ENCODE assay signal across 38 cellular contexts in the genomic region with DNA sequence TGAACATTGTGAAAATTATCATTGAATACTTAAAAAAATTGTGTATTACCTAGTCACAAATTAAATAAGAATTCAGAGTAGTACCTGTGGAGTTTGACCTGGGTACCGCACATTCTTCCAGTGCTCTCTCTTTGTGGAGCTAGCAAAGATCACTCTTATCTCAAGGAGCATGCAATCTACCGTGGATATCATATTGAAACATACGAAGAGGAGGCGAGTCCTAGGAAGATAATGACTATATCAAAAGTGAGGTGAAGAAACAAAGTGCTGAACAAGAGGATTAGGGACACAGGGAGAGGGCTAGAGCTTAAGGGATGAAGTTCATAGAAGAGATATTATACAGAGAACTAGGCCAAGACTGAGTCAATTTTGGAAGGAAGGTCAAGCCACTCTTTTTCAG.
"Had no signal": no experiment of that assay in that cellular context is flagged by ENCODE, and none has a peak within 500 bp of the region (broad histone marks: within the 10 kb centered on the region; RNA-seq: fewer than 3 reads in every experiment).

No MANE protein-coding gene starts in this region.

- DNase-seq: activated effector memory CD4-positive, alpha-beta T cell treated with anti-CD3 and anti-CD28 coated beads, Interleukin-2, amount 50 U/mL, for 16 hours; activated effector memory CD4-positive, alpha-beta T cell treated with Interleukin-2 at 50 U/mL for 16 hours; activated gamma-delta T cell; activated gamma-delta T cell treated with Interleukin-2 at 50 U/mL for 16 hours; activated naive CD4-positive, alpha-beta T cell; activated naive CD4-positive, alpha-beta T cell treated with anti-CD3 and anti-CD28 coated beads for 36 hours; activated naive CD4-positive, alpha-beta T cell treated with anti-CD3 and anti-CD28 coated beads, Interleukin-2, amount 10 ng/mL, durations not matched to agents 7 days and 5 days; activated naive CD4-positive, alpha-beta T cell treated with anti-CD3 and anti-CD28 coated beads, Interleukin-2, amount 50 U/mL, for 16 hours; activated naive CD4-positive, alpha-beta T cell treated with Interleukin-2 at 50 U/mL for 16 hours; activated naive CD8-positive, alpha-beta T cell treated with anti-CD3 and anti-CD28 coated beads for 36 hours; activated naive CD8-positive, alpha-beta T cell treated with anti-CD3 and anti-CD28 coated beads, Interleukin-2, amount 10 ng/mL, durations not matched to agents 7 days and 5 days; activated naive CD8-positive, alpha-beta T cell treated with anti-CD3 and anti-CD28 coated beads, Interleukin-2, amount 50 U/mL, for 24 hours; activated T-cell treated with anti-CD3 and anti-CD28 coated beads, Interleukin-2, amount 50 U/mL, for 1 hour; activated T-cell treated with anti-CD3 and anti-CD28 coated beads, Interleukin-2, amount 50 U/mL, for 24 hours; activated T-cell treated with anti-CD3 and anti-CD28 coated beads, Interleukin-2, amount 50 U/mL, for 4 hours; activated T-cell treated with anti-CD3 and anti-CD28 coated beads, Interleukin-2, amount 50 U/mL, for 48 hours; activated T-cell treated with anti-CD3 and anti-CD28 coated beads, Interleukin-2, amount 50 U/mL, for 72 hours; amniotic stem cell; amygdala; anterior cingulate cortex; aorta; body of pancreas; brain microvascular endothelial cell; caudate nucleus; central memory CD4-positive, alpha-beta T cell; cerebellar nuclear complex had no signal

- H3K4me1 ChIP-seq: ascending aorta, body of pancreas, breast epithelium had no signal

- H3K9me3 ChIP-seq: ascending aorta, body of pancreas, breast epithelium had no signal

- H3K9me3 Mint-ChIP-seq: activated naive CD4-positive, alpha-beta T cell treated with anti-CD3 and anti-CD28 coated beads for 36 hours; activated naive CD4-positive, alpha-beta T cell treated with anti-CD3 and anti-CD28 coated beads, Interleukin-2, amount 10 ng/mL, durations not matched to agents 7 days and 5 days; activated naive CD4-positive, alpha-beta T cell treated with anti-CD3 and anti-CD28 coated beads, Interleukin-2, amount 50 U/mL, for 24 hours; activated naive CD4-positive, alpha-beta T cell treated with anti-CD3 and anti-CD28 coated beads, Interleukin-2, amount 50 U/mL, for 72 hours; activated naive CD8-positive, alpha-beta T cell treated with anti-CD3 and anti-CD28 coated beads for 36 hours; activated naive CD8-positive, alpha-beta T cell treated with anti-CD3 and anti-CD28 coated beads, Interleukin-2, amount 10 ng/mL, durations not matched to agents 7 days and 5 days; activated naive CD8-positive, alpha-beta T cell treated with anti-CD3 and anti-CD28 coated beads, Interleukin-2, amount 50 U/mL, for 24 hours; activated T-cell treated with anti-CD3 and anti-CD28 coated beads, Interleukin-2, amount 50 U/mL, for 24 hours; activated T-cell treated with anti-CD3 and anti-CD28 coated beads, Interleukin-2, amount 50 U/mL, for 4 hours; activated T-helper 1 cell treated with anti-CD3 and anti-CD28 coated beads, Interleukin-12 subunit alpha, Interleukin-12 subunit beta, Interleukin-2, Interleukin-4 antibody, amounts not matched to agents 30 ng/mL and 10 ng/mL and 1 ng/mL, durations not matched to agents 14 hours and 24 hours and 36 hours; activated T-helper 17 cell treated with anti-CD3 and anti-CD28 coated beads, Interleukin-2, amount 50 U/mL, for 72 hours; activated T-helper 2 cell treated with anti-CD3 and anti-CD28 coated beads, Interferon-gamma antibody, Interleukin-2, Interleukin-4, amounts not matched to agents 10 μg/mL and 5 μg/mL and 100 μg/mL, durations not matched to agents 14 hours and 24 hours and 36 hours; brain; central memory CD8-positive, alpha-beta T cell had no signal

- H3K27me3 ChIP-seq: ascending aorta, body of pancreas, brain microvascular endothelial cell, breast epithelium, cardiac muscle cell had no signal

- H3K36me3 ChIP-seq: ascending aorta, brain microvascular endothelial cell, breast epithelium, cardiac muscle cell had no signal

- H3K4me3 ChIP-seq: ascending aorta, body of pancreas, breast epithelium, cardiac muscle cell had no signal

- H3K27me3 Mint-ChIP-seq: activated naive CD4-positive, alpha-beta T cell treated with anti-CD3 and anti-CD28 coated beads, Interleukin-2, amount 50 U/mL, for 24 hours; activated naive CD8-positive, alpha-beta T cell; activated naive CD8-positive, alpha-beta T cell treated with anti-CD3 and anti-CD28 coated beads for 36 hours; activated naive CD8-positive, alpha-beta T cell treated with anti-CD3 and anti-CD28 coated beads, Interleukin-2, amount 10 ng/mL, durations not matched to agents 7 days and 5 days; activated naive CD8-positive, alpha-beta T cell treated with anti-CD3 and anti-CD28 coated beads, Interleukin-2, amount 50 U/mL, for 24 hours; activated T-cell treated with anti-CD3 and anti-CD28 coated beads, Interleukin-2, amount 50 U/mL, for 24 hours; activated T-helper 17 cell treated with anti-CD3 and anti-CD28 coated beads, Interleukin-2, amount 50 U/mL, for 72 hours; brain; central memory CD8-positive, alpha-beta T cell had no signal

- H3K4me3 Mint-ChIP-seq: activated naive CD4-positive, alpha-beta T cell treated with anti-CD3 and anti-CD28 coated beads for 36 hours; activated naive CD4-positive, alpha-beta T cell treated with anti-CD3 and anti-CD28 coated beads, Interleukin-2, amount 10 ng/mL, durations not matched to agents 7 days and 5 days; activated naive CD4-positive, alpha-beta T cell treated with anti-CD3 and anti-CD28 coated beads, Interleukin-2, amount 50 U/mL, for 24 hours; activated naive CD8-positive, alpha-beta T cell; activated naive CD8-positive, alpha-beta T cell treated with anti-CD3 and anti-CD28 coated beads for 36 hours; activated naive CD8-positive, alpha-beta T cell treated with anti-CD3 and anti-CD28 coated beads, Interleukin-2, amount 10 ng/mL, durations not matched to agents 7 days and 5 days; activated naive CD8-positive, alpha-beta T cell treated with anti-CD3 and anti-CD28 coated beads, Interleukin-2, amount 50 U/mL, for 24 hours; activated T-cell treated with anti-CD3 and anti-CD28 coated beads, Interleukin-2, amount 50 U/mL, for 24 hours; activated T-cell treated with anti-CD3 and anti-CD28 coated beads, Interleukin-2, amount 50 U/mL, for 4 hours; activated T-cell treated with anti-CD3 and anti-CD28 coated beads, Interleukin-2, amount 50 U/mL, for 72 hours; activated T-helper 1 cell treated with anti-CD3 and anti-CD28 coated beads, Interleukin-12 subunit alpha, Interleukin-12 subunit beta, Interleukin-2, Interleukin-4 antibody, amounts not matched to agents 30 ng/mL and 10 ng/mL and 1 ng/mL, durations not matched to agents 14 hours and 24 hours and 36 hours; activated T-helper 17 cell treated with anti-CD3 and anti-CD28 coated beads, Interleukin-2, amount 50 U/mL, for 72 hours; brain; central memory CD8-positive, alpha-beta T cell had no signal

- H3K27ac ChIP-seq: ascending aorta, body of pancreas, brain microvascular endothelial cell, breast epithelium, cardiac muscle cell had no signal

- FAIRE-seq: bronchial epithelial cell had no signal

- H3K27ac Mint-ChIP-seq: activated naive CD4-positive, alpha-beta T cell treated with anti-CD3 and anti-CD28 coated beads for 36 hours; activated naive CD4-positive, alpha-beta T cell treated with anti-CD3 and anti-CD28 coated beads, Interleukin-2, amount 10 ng/mL, durations not matched to agents 7 days and 5 days; activated naive CD4-positive, alpha-beta T cell treated with anti-CD3 and anti-CD28 coated beads, Interleukin-2, amount 50 U/mL, for 24 hours; activated naive CD4-positive, alpha-beta T cell treated with anti-CD3 and anti-CD28 coated beads, Interleukin-2, amount 50 U/mL, for 72 hours; activated naive CD8-positive, alpha-beta T cell; activated naive CD8-positive, alpha-beta T cell treated with anti-CD3 and anti-CD28 coated beads for 36 hours; activated naive CD8-positive, alpha-beta T cell treated with anti-CD3 and anti-CD28 coated beads, Interleukin-2, amount 10 ng/mL, durations not matched to agents 7 days and 5 days; activated naive CD8-positive, alpha-beta T cell treated with anti-CD3 and anti-CD28 coated beads, Interleukin-2, amount 50 U/mL, for 24 hours; activated T-cell treated with anti-CD3 and anti-CD28 coated beads, Interleukin-2, amount 50 U/mL, for 24 hours; activated T-cell treated with anti-CD3 and anti-CD28 coated beads, Interleukin-2, amount 50 U/mL, for 72 hours; activated T-helper 1 cell treated with anti-CD3 and anti-CD28 coated beads, Interleukin-12 subunit alpha, Interleukin-12 subunit beta, Interleukin-2, Interleukin-4 antibody, amounts not matched to agents 30 ng/mL and 10 ng/mL and 1 ng/mL, durations not matched to agents 14 hours and 24 hours and 36 hours; activated T-helper 17 cell treated with anti-CD3 and anti-CD28 coated beads, Interleukin-2, amount 50 U/mL, for 72 hours; activated T-helper 2 cell treated with anti-CD3 and anti-CD28 coated beads, Interferon-gamma antibody, Interleukin-2, Interleukin-4, amounts not matched to agents 10 μg/mL and 5 μg/mL and 100 μg/mL, durations not matched to agents 14 hours and 24 hours and 36 hours; brain had no signal

- H3K36me3 Mint-ChIP-seq: activated naive CD4-positive, alpha-beta T cell treated with anti-CD3 and anti-CD28 coated beads, Interleukin-2, amount 10 ng/mL, durations not matched to agents 7 days and 5 days; activated naive CD4-positive, alpha-beta T cell treated with anti-CD3 and anti-CD28 coated beads, Interleukin-2, amount 50 U/mL, for 24 hours; activated naive CD4-positive, alpha-beta T cell treated with anti-CD3 and anti-CD28 coated beads, Interleukin-2, amount 50 U/mL, for 72 hours; activated naive CD8-positive, alpha-beta T cell; activated naive CD8-positive, alpha-beta T cell treated with anti-CD3 and anti-CD28 coated beads for 36 hours; activated naive CD8-positive, alpha-beta T cell treated with anti-CD3 and anti-CD28 coated beads, Interleukin-2, amount 10 ng/mL, durations not matched to agents 7 days and 5 days; brain had no signal

- H3K4me1 Mint-ChIP-seq: activated naive CD4-positive, alpha-beta T cell treated with anti-CD3 and anti-CD28 coated beads, Interleukin-2, amount 10 ng/mL, durations not matched to agents 7 days and 5 days; activated naive CD4-positive, alpha-beta T cell treated with anti-CD3 and anti-CD28 coated beads, Interleukin-2, amount 50 U/mL, for 24 hours; activated naive CD8-positive, alpha-beta T cell treated with anti-CD3 and anti-CD28 coated beads for 36 hours; activated naive CD8-positive, alpha-beta T cell treated with anti-CD3 and anti-CD28 coated beads, Interleukin-2, amount 10 ng/mL, durations not matched to agents 7 days and 5 days; activated naive CD8-positive, alpha-beta T cell treated with anti-CD3 and anti-CD28 coated beads, Interleukin-2, amount 50 U/mL, for 24 hours; activated T-helper 17 cell treated with anti-CD3 and anti-CD28 coated beads, Interleukin-2, amount 50 U/mL, for 72 hours; central memory CD8-positive, alpha-beta T cell had no signal

- ATAC-seq: activated naive CD4-positive, alpha-beta T cell treated with anti-CD3 and anti-CD28 coated beads, Interleukin-2, amount 50 U/mL, for 72 hours; activated naive CD8-positive, alpha-beta T cell treated with anti-CD3 and anti-CD28 coated beads, Interleukin-2, amount 50 U/mL, for 24 hours; activated T-cell treated with anti-CD3 and anti-CD28 coated beads, Interleukin-2, amount 50 U/mL, for 4 hours; activated T-cell treated with anti-CD3 and anti-CD28 coated beads, Interleukin-2, amount 50 U/mL, for 72 hours; activated T-helper 17 cell treated with anti-CD3 and anti-CD28 coated beads, Interleukin-2, amount 50 U/mL, for 72 hours; body of pancreas had no signal
